Comparison of ENCODE assay signal across 24 cellular contexts in genomic region chr16:9816644-9817043, GRCh38.
"Had no signal": no experiment of that assay in that cellular context is flagged by ENCODE, and none has a peak within 500 bp of the region (broad histone marks: within the 10 kb centered on the region; RNA-seq: fewer than 3 reads in every experiment).

No MANE protein-coding gene starts in this region.

- H3K4me1 Mint-ChIP-seq: naive thymus-derived CD4-positive, alpha-beta T cell; stimulated activated effector memory CD8-positive, alpha-beta T cell treated with anti-CD3 and anti-CD28 coated beads, Interleukin-12 subunit alpha, Interleukin-12 subunit beta, amount 100 ng/mL, for 72 hours had no signal

- H3K36me3 Mint-ChIP-seq: stimulated activated effector memory CD8-positive, alpha-beta T cell treated with anti-CD3 and anti-CD28 coated beads, Interleukin-12 subunit alpha, Interleukin-12 subunit beta, amount 100 ng/mL, for 72 hours; type B pancreatic cell had no signal

- H3K4me2 ChIP-seq: hepatocyte had no signal

- FAIRE-seq: colon had no signal

- H3K27ac ChIP-seq: gastrocnemius medialis, heart left ventricle, hepatocyte, left lung, psoas muscle, sigmoid colon, stomach, thyroid gland had no signal

- H3K79me2 ChIP-seq: hepatocyte had no signal

- H3K4me1 ChIP-seq: gastrocnemius medialis, heart left ventricle, left lung, psoas muscle, sigmoid colon, stomach, thyroid gland had no signal

- DNase-seq: dorsolateral prefrontal cortex; effector CD4-positive, alpha-beta T cell; foreskin fibroblast; gastrocnemius medialis; heart left ventricle; left cardiac atrium; left lung; mesendoderm; midbrain; naive thymus-derived CD4-positive, alpha-beta T cell; nucleus accumbens; psoas muscle; right cardiac atrium; sigmoid colon; stimulated activated CD4-positive, alpha-beta T cell treated with anti-CD3 and anti-CD28 coated beads, Interleukin-2, amount 100 ng/mL, for 24 hours; stimulated activated CD4-positive, alpha-beta T cell treated with anti-CD3 and anti-CD28 coated beads, Interleukin-4, amount 100 ng/mL, for 24 hours; stimulated activated naive CD4-positive, alpha-beta T cell treated with Interleukin-2 at 50 U/mL for 16 hours; stomach; thyroid gland had no signal

- H3K36me3 ChIP-seq: gastrocnemius medialis, heart left ventricle, left lung, sigmoid colon, stomach, thyroid gland had no signal

- H3K27ac Mint-ChIP-seq: naive thymus-derived CD4-positive, alpha-beta T cell; nephron; stimulated activated effector memory CD8-positive, alpha-beta T cell treated with anti-CD3 and anti-CD28 coated beads, Interleukin-12 subunit alpha, Interleukin-12 subunit beta, amount 100 ng/mL, for 72 hours; type B pancreatic cell had no signal

- H3K27me3 ChIP-seq: dorsolateral prefrontal cortex, left lung, sigmoid colon, stomach, thyroid gland had no signal

- H3K9me3 ChIP-seq: gastrocnemius medialis, heart left ventricle, left lung, psoas muscle, sigmoid colon, stomach, thyroid gland had no signal

- ATAC-seq: gastrocnemius medialis; heart left ventricle; left cardiac atrium; left lung; naive thymus-derived CD4-positive, alpha-beta T cell; psoas muscle; right cardiac atrium; stimulated activated effector memory CD8-positive, alpha-beta T cell treated with anti-CD3 and anti-CD28 coated beads, Interleukin-12 subunit alpha, Interleukin-12 subunit beta, amount 100 ng/mL, for 72 hours had no signal

- H3K9me3 Mint-ChIP-seq: nephron, type B pancreatic cell had no signal

- H2AFZ ChIP-seq: hepatocyte had no signal

- H3K4me3 Mint-ChIP-seq: naive thymus-derived CD4-positive, alpha-beta T cell; nephron; stimulated activated effector memory CD8-positive, alpha-beta T cell treated with anti-CD3 and anti-CD28 coated beads, Interleukin-12 subunit alpha, Interleukin-12 subunit beta, amount 100 ng/mL, for 72 hours; type B pancreatic cell had no signal

- H3K4me3 ChIP-seq: dorsolateral prefrontal cortex, gastrocnemius medialis, heart left ventricle, hepatocyte, left lung, psoas muscle, sigmoid colon, stomach, thyroid gland had no signal
